In genomic region chr22:28328751-28329150, GRCh38 we compare ENCODE assay signal across 15 cellular contexts.
DNase-seq lines count a peak whose midpoint lies in the region; ATAC-seq, FAIRE-seq and TF ChIP-seq lines count a peak whose summit lies in the region.
"Had no signal": no experiment of that assay in that cellular context is flagged by ENCODE, and none has a peak within 500 bp of the region (broad histone marks: within the 10 kb centered on the region; RNA-seq: fewer than 3 reads in every experiment).

No MANE protein-coding gene starts in this region.

- H3K9me2 ChIP-seq in SK-N-SH: no peaks in the 10 kb centered on the region

- WGBS in mammary epithelial cell (ENCODE audit: low coverage, missing lambda C conversion rate): 100% methylated on average over 1 of the region's 1 CpG
- 96% methylated on average over 1 of the region's 1 CpG for WGBS in SK-N-SH (ENCODE audit: low lambda C conversion rate)
- 0% methylated on average over 1 of the region's 1 CpG for WGBS in GM12878 (ENCODE audit: insufficient coverage, insufficient replicate concordance, low lambda C conversion rate, missing lambda C conversion rate)

- CTCF ChIA-PET in mammary epithelial cell (lab: Charles Lee; ENCODE audit: low non-redundant PET) (no interaction called here), SK-N-SH (lab: Yijun Ruan, JAX) (interaction anchor here (0.8 to 1.3 kb wide), 3 partner anchors 11 to 76 kb away, joined by 3 read pairs; no protein-coding TSS in a partner anchor), GM12878 (lab: Yijun Ruan, JAX) (no interaction called here)

- no peaks in the 10 kb centered on the region for H3K36me3 ChIP-seq in mammary epithelial cell (ENCODE audit: insufficient read depth, low read length)
- H3K36me3 ChIP-seq in breast epithelium: no peaks in the 10 kb centered on the region
- H3K36me3 ChIP-seq in SK-N-SH (replicated peaks in 1 of 2; ENCODE audit: control insufficient read depth in 1 of 2, insufficient read depth in 2 of 2, low read length in 1 of 2): no peaks in the 10 kb centered on the region
- H3K36me3 ChIP-seq in GM12878 (ENCODE audit: control insufficient read depth in 2 of 2, insufficient read depth in 2 of 2, low read length in 1 of 2): no peaks in the 10 kb centered on the region

- H2AFZ ChIP-seq in mammary epithelial cell (ENCODE audit: low read depth, low read length) (no peak overlapping the region), SK-N-SH (ENCODE audit: low read depth) (no peak overlapping the region), GM12878 (ENCODE audit: control insufficient read depth, low read depth, low read length) (no peak overlapping the region)
- H2AFZ ChIP-seq: GM23338 had no signal

- H3K4me2 ChIP-seq in mammary epithelial cell (ENCODE audit: insufficient read depth, low read depth, low read length): no peak overlapping the region
- H3K4me2 ChIP-seq in SK-N-SH: peak overlapping the region; percentile 66
- no peak overlapping the region for H3K4me2 ChIP-seq in GM12878 (ENCODE audit: control insufficient read depth, insufficient read depth)
- H3K4me2 ChIP-seq: GM23338 had no signal

- DNase-seq in mammary epithelial cell: peak; percentile 34
- no peak for DNase-seq in breast epithelium (ENCODE audit: low spot score in 2 of 2)
- DNase-seq in SK-N-SH: no peak
- no peak for DNase-seq in GM12878 (ENCODE audit: low read depth, low spot score)
- peak; percentile 52 for DNase-seq in renal cortical epithelial cell (ENCODE audit: low read depth)
- DNase-seq in NCI-H2107 treated with DMSO at 0.1 percent for 48 hours (lab: John Stamatoyannopoulos, UW; ENCODE audit: unreplicated experiment): no peak
- no peak for DNase-seq in activated CD8-positive, alpha-beta memory T cell treated with anti-CD3 and anti-CD28 coated beads for 24 hours
- DNase-seq: C1 segment of cervical spinal cord; Calu3; CD4-positive, alpha-beta T cell; DMS 273 treated with DMSO at 0.1 percent for 48 hours; H7 had no signal

- SMC1A ChIA-PET in GM12878 (lab: Charles Lee; ENCODE audit: uncharacterized antibody, unreplicated experiment): interaction anchor here (1.4 kb wide), 1 partner anchor 22 kb away, joined by 3 read pairs; no protein-coding TSS in a partner anchor

- no peak for TF ChIP-seq POLR2A in breast epithelium (IDR thresholded peaks at IDR 0.05)
- no peak for TF ChIP-seq POLR2A in GM12878 (IDR thresholded peaks at IDR 0.05; ENCODE audit: low read depth, low read length)

- TF ChIP-seq CTCF in mammary epithelial cell (conservative IDR thresholded peaks at IDR 0.05 in 1 of 2, IDR thresholded peaks at IDR 0.05 in 1 of 2; ENCODE audit: extremely low read depth in 1 of 2, insufficient read depth in 1 of 2, low read depth in 1 of 2, low read length in 2 of 2): no peak
- no peak for TF ChIP-seq CTCF in breast epithelium (IDR thresholded peaks at IDR 0.05)
- no peak for TF ChIP-seq CTCF in SK-N-SH (IDR thresholded peaks at IDR 0.05)
- no peak for TF ChIP-seq CTCF in GM12878 (IDR thresholded peaks at IDR 0.05 in 2 of 3, conservative IDR thresholded peaks at IDR 0.05 in 1 of 3; ENCODE audit: control insufficient read depth in 2 of 3, extremely low read depth in 1 of 3, insufficient read depth in 1 of 3, low read depth in 3 of 3, low read length in 3 of 3)

- dilution Hi-C loops in mammary epithelial cell (cut with HindIII; ENCODE audit: low sequenced_read_pairs): no loop called here

- no peaks in the 10 kb centered on the region for H3K27me3 ChIP-seq in mammary epithelial cell (ENCODE audit: insufficient read depth, low read length)
- H3K27me3 ChIP-seq in breast epithelium: no peaks in the 10 kb centered on the region
- H3K27me3 ChIP-seq in SK-N-SH (ENCODE audit: insufficient read depth): no peaks in the 10 kb centered on the region
- H3K27me3 ChIP-seq in GM12878 (replicated peaks in 1 of 2; ENCODE audit: control insufficient read depth in 2 of 2, insufficient read depth in 2 of 2, low read length in 1 of 2): no peaks in the 10 kb centered on the region

- in situ Hi-C loops in mammary epithelial cell (cut with MboI; ENCODE audit: low sequenced_read_pairs in 2 of 2): no loop called here
- in situ Hi-C loops in GM12878 (cut with MboI): no loop called here

- H3F3A ChIP-seq in SK-N-SH (replicated peaks; ENCODE audit: insufficient read depth): peaks cover 19% of the 10 kb centered on the region

- FAIRE-seq in GM12878 (lab: Jason Lieb, UNC): no peak
- FAIRE-seq: A204.1, GM18507 had no signal

- H3K27ac ChIP-seq in mammary epithelial cell (ENCODE audit: insufficient read depth, low read depth, low read length): no peak overlapping the region
- no peak overlapping the region for H3K27ac ChIP-seq in breast epithelium
- H3K27ac ChIP-seq in SK-N-SH (ENCODE audit: low read depth in 2 of 2, low read length in 1 of 2): peak overlapping the region; percentile 67 to 75
- no peak overlapping the region for H3K27ac ChIP-seq in GM12878 (ENCODE audit: control insufficient read depth, insufficient read depth)

- POLR2A ChIA-PET in SK-N-SH (lab: Yijun Ruan, JAX): no interaction called here
- POLR2A ChIA-PET in GM12878 (lab: Charles Lee): no interaction called here

- RAD21 ChIA-PET in GM12878 (lab: Charles Lee; ENCODE audit: unreplicated experiment): no interaction called here

- H3K9ac ChIP-seq in mammary epithelial cell (ENCODE audit: insufficient read depth, low read length): no peak overlapping the region
- no peak overlapping the region for H3K9ac ChIP-seq in SK-N-SH
- H3K9ac ChIP-seq in GM12878 (ENCODE audit: control insufficient read depth, insufficient read depth, low read length): no peak overlapping the region

- intact Hi-C loops in mammary epithelial cell (cut with micrococcal nuclease) (no loop called here), breast epithelium (cut with DNase I; ENCODE audit: low total_unique reads) (no loop called here), GM12878 (cut with micrococcal nuclease; ENCODE audit: unreplicated experiment) (no loop called here)

- H3K4me3 ChIP-seq in mammary epithelial cell (replicated peaks in 1 of 3; ENCODE audit: insufficient read depth in 1 of 3, low read depth in 2 of 3, low read length in 3 of 3): no peak overlapping the region
- H3K4me3 ChIP-seq in breast epithelium: no peak overlapping the region
- no peak overlapping the region for H3K4me3 ChIP-seq in SK-N-SH (ENCODE audit: low read depth in 2 of 2, low read length in 1 of 2)
- no peak overlapping the region for H3K4me3 ChIP-seq in GM12878
- H3K4me3 ChIP-seq: GM23338 had no signal

- no peak for ATAC-seq in GM12878
- ATAC-seq: GM23338 had no signal

- TF ChIP-seq EP300 in SK-N-SH (IDR thresholded peaks at IDR 0.05; ENCODE audit: borderline replicate concordance in 1 of 2, low read depth in 1 of 2, low read length in 1 of 2): no peak
- TF ChIP-seq EP300 in GM12878 (IDR thresholded peaks at IDR 0.05; ENCODE audit: borderline replicate concordance in 1 of 2, control insufficient read depth in 1 of 2, low read depth in 2 of 2, low read length in 2 of 2): no peak

- no peak for TF ChIP-seq RAD21 in SK-N-SH (IDR thresholded peaks at IDR 0.05; ENCODE audit: low read length)
- TF ChIP-seq RAD21 in GM12878 (IDR thresholded peaks at IDR 0.05; ENCODE audit: insufficient read depth, low read depth, low read length): no peak

- no peaks in the 10 kb centered on the region for H3K79me2 ChIP-seq in mammary epithelial cell (ENCODE audit: insufficient read depth, low read length)
- peaks cover 11% of the 10 kb centered on the region for H3K79me2 ChIP-seq in SK-N-SH (ENCODE audit: insufficient read depth)
- H3K79me2 ChIP-seq in GM12878 (ENCODE audit: control insufficient read depth, insufficient read depth, low read length): no peaks in the 10 kb centered on the region

- H3K9me3 ChIP-seq in mammary epithelial cell (replicated peaks; ENCODE audit: insufficient read depth, low read length) (no peaks in the 10 kb centered on the region), breast epithelium (no peaks in the 10 kb centered on the region), SK-N-SH (no peaks in the 10 kb centered on the region), GM12878 (replicated peaks; ENCODE audit: control insufficient read depth, insufficient read depth, low read length) (no peaks in the 10 kb centered on the region)

- BruUV-seq in mammary epithelial cell (replicated peaks; lab: Mats Ljungman, UMichigan): no TSS peak
- no TSS peak for BruUV-seq in GM12878 (replicated peaks; lab: Mats Ljungman, UMichigan)

- no peaks in the 10 kb centered on the region for H4K20me1 ChIP-seq in mammary epithelial cell (ENCODE audit: insufficient read depth, low read length)
- peaks cover 6% of the 10 kb centered on the region; the same call in 1 of the 2 replicates for H4K20me1 ChIP-seq in SK-N-SH (ENCODE audit: insufficient read depth)
- no peaks in the 10 kb centered on the region for H4K20me1 ChIP-seq in GM12878 (ENCODE audit: control insufficient read depth, insufficient read depth)

- H3K4me1 ChIP-seq in mammary epithelial cell (ENCODE audit: insufficient read depth, low read length): peaks cover 9% of the 10 kb centered on the region
- peaks cover 0 to 3% of the 10 kb centered on the region in 2 donors for H3K4me1 ChIP-seq in breast epithelium
- peaks cover 20 to 46% of the 10 kb centered on the region in 2 experiments; a peak in 3 of 4 replicates for H3K4me1 ChIP-seq in SK-N-SH (ENCODE audit: control insufficient read depth in 1 of 2, insufficient read depth in 2 of 2, low read depth in 1 of 2, low read length in 1 of 2)
- no peaks in the 10 kb centered on the region for H3K4me1 ChIP-seq in GM12878 (ENCODE audit: control insufficient read depth, insufficient read depth, low read length)

TF ChIP-seq in SK-N-SH, 30 proteins besides CTCF, POLR2A, EP300 and RAD21 (continues in another document):
- TF ChIP-seq FOSL2 (IDR thresholded peaks at IDR 0.05; ENCODE audit: borderline replicate concordance, low read depth): peak; percentile 32; the same call in 1 of the 2 replicates

TF ChIP-seq in GM12878, 131 proteins besides CTCF, POLR2A, EP300 and RAD21:
- TF ChIP-seq ZNF207 (IDR thresholded peaks at IDR 0.05; ENCODE audit: borderline replicate concordance) (no peak), JUNB (IDR thresholded peaks at IDR 0.05) (peak; percentile 9; the same call in 1 of the 2 replicates)

Comparison
In these comparisons a context has a peak if more than half of its experiments do, and no peak if none do; other contexts are left out.
1. DNase-seq: peak in mammary epithelial cell (single experiment) and renal cortical epithelial cell (single experiment); none in breast epithelium (0 of 2), SK-N-SH (single experiment), GM12878 (single experiment), NCI-H2107 treated with DMSO at 0.1 percent for 48 hours (single experiment) and activated CD8-positive, alpha-beta memory T cell treated with anti-CD3 and anti-CD28 coated beads for 24 hours (single experiment).
2. H3K27ac ChIP-seq: peak in SK-N-SH (2 of 2); none in mammary epithelial cell (single experiment), breast epithelium (0 of 2) and GM12878 (single experiment).